1 cellular context compared by ENCODE assay signal in genomic region chr17:2390199-2390880, GRCh38.
TF ChIP-seq lines count a peak whose summit lies in the region.

No MANE protein-coding gene starts in this region.

TF ChIP-seq in HepG2, 621 proteins besides CTCF, POLR2A, EP300 and RAD21:
- TF ChIP-seq DPF2 (CRISPR knock-in tag; IDR thresholded peaks at IDR 0.05; ENCODE audit: borderline replicate concordance, low read depth) (no peak), ZNF367 (CRISPR knock-in tag; IDR thresholded peaks at IDR 0.05; ENCODE audit: borderline replicate concordance) (no peak), ZNF207 (IDR thresholded peaks at IDR 0.05; ENCODE audit: borderline replicate concordance) (no peak), ZNF3 (CRISPR knock-in tag; IDR thresholded peaks at IDR 0.05) (no peak), ZNF333 (CRISPR knock-in tag; IDR thresholded peaks at IDR 0.05; ENCODE audit: borderline replicate concordance) (no peak), ZFP41 (CRISPR knock-in tag; IDR thresholded peaks at IDR 0.05; ENCODE audit: borderline replicate concordance) (no peak), HINFP (CRISPR knock-in tag; IDR thresholded peaks at IDR 0.05; ENCODE audit: low read depth) (no peak), ZMYM2 (CRISPR knock-in tag; IDR thresholded peaks at IDR 0.05) (no peak), HMGXB4 (CRISPR knock-in tag; IDR thresholded peaks at IDR 0.05; ENCODE audit: borderline replicate concordance in 1 of 2, low read depth in 1 of 2) (no peak), STAG1 (CRISPR knock-in tag; IDR thresholded peaks at IDR 0.05) (no peak), RORA (CRISPR knock-in tag; IDR thresholded peaks at IDR 0.05) (no peak), ZFX (CRISPR knock-in tag; IDR thresholded peaks at IDR 0.05; ENCODE audit: low read depth) (no peak), NAIF1 (CRISPR knock-in tag; IDR thresholded peaks at IDR 0.05; ENCODE audit: borderline replicate concordance) (no peak), ZBTB37 (CRISPR knock-in tag; IDR thresholded peaks at IDR 0.05) (no peak), ZBTB38 (CRISPR knock-in tag; IDR thresholded peaks at IDR 0.05) (no peak)
- TF ChIP-seq, protein P1, sequence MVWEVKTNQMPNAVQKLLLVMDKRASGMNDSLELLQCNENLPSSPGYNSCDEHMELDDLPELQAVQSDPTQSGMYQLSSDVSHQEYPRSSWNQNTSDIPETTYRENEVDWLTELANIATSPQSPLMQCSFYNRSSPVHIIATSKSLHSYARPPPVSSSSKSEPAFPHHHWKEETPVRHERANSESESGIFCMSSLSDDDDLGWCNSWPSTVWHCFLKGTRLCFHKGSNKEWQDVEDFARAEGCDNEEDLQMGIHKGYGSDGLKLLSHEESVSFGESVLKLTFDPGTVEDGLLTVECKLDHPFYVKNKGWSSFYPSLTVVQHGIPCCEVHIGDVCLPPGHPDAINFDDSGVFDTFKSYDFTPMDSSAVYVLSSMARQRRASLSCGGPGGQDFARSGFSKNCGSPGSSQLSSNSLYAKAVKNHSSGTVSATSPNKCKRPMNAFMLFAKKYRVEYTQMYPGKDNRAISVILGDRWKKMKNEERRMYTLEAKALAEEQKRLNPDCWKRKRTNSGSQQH (CRISPR knock-in tag; IDR thresholded peaks at IDR 0.05; ENCODE audit: low read depth) = no peak
TF ChIP-seq in HepG2: peak in this region for 0.
